8 cellular contexts compared by ENCODE assay signal in the genomic region with DNA sequence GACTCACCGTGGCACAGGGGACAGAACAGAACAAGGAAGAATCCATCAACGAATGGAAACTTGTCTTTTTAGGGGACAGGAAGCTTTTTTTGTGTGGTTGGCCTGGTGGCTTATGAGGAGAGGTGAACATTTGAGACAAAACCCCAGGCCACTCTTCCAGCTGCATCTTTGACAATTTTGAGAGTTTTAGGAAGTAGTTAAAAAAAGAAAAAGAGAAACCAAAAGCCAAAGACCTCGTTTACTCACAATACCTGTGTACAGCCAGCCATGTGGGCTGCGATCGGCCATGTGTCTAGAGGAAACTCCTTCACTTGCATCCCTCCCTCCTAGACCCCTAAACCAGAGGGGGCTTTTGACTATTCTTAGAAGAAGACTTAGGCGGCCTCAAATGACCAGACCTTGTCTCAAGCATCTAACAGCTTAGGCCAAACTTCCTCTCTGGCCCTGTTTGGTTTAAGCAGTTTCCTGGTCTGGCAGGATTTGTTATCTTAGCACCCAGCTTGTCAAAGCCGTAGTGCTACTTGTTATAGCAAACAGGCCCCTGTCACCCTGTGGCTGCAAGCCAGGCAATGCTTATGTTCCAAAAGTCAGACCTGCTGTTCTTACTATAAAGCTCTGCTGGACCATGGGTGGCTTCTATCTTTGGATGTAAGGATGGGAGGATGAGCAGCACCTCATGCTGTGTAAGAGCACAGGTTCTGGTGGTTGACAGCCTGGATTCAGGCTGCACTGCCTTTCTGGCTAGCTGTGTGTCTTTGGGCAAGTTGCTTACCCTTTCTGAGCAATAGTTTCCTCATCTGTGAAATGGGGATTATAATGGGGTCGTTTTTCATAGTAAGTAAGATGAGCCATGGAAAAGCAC. TPM values are rescaled to one million over a fixed set of nuclear protein-coding genes. Genes with fewer than 3 reads are reported as not detected.
A peak's percentile ranks its signal among the peaks of the same experiment; 100 is the strongest.
DNase-seq lines count a peak whose midpoint lies in the region; ATAC-seq and TF ChIP-seq lines count a peak whose summit lies in the region.

No MANE protein-coding gene starts in this region.

- peaks cover 41 to 89% (median 49%) of the 10 kb centered on the region in 7 donors for H3K4me1 Mint-ChIP-seq in naive thymus-derived CD4-positive, alpha-beta T cell

- H3K27ac Mint-ChIP-seq in activated naive CD4-positive, alpha-beta T cell treated with anti-CD3 and anti-CD28 coated beads, Interleukin-2, amount 50 U/mL, for 72 hours, result peak overlapping the region; percentile 98 to 99
- H3K27ac Mint-ChIP-seq in naive thymus-derived CD4-positive, alpha-beta T cell, result peak overlapping the region; percentile 76 to 97 (median 89)

- peak; percentile 39 for ATAC-seq in HG02840 (IDR thresholded peaks at IDR 0.05; ENCODE audit: low FRiP score, unreplicated experiment)
- ATAC-seq in activated naive CD4-positive, alpha-beta T cell treated with anti-CD3 and anti-CD28 coated beads, Interleukin-2, amount 50 U/mL, for 72 hours, result no peak
- ATAC-seq in naive thymus-derived CD4-positive, alpha-beta T cell, result peak; percentile 85

- H3K9me3 ChIP-seq in naive thymus-derived CD4-positive, alpha-beta T cell (ENCODE audit: control insufficient read depth in 2 of 3, low read length in 3 of 3), result no peaks in the 10 kb centered on the region

- H3K4me1 ChIP-seq in naive thymus-derived CD4-positive, alpha-beta T cell (ENCODE audit: control insufficient read depth in 2 of 2, insufficient read depth in 2 of 2, low read length in 2 of 2), result peaks cover 19 to 44% of the 10 kb centered on the region in 2 donors

- H3K4me3 ChIP-seq in naive thymus-derived CD4-positive, alpha-beta T cell (ENCODE audit: low read length), result peak overlapping the region; percentile 11

- no peaks in the 10 kb centered on the region for H3K27me3 ChIP-seq in naive thymus-derived CD4-positive, alpha-beta T cell (ENCODE audit: control insufficient read depth in 2 of 2, insufficient read depth in 2 of 2, low read length in 2 of 2)

- peak overlapping the region; percentile 16 to 86 (median 64) for H3K4me3 Mint-ChIP-seq in naive thymus-derived CD4-positive, alpha-beta T cell

- intact Hi-C loops in naive thymus-derived CD4-positive, alpha-beta T cell (cut with micrococcal nuclease), result loop anchor here (1.0 to 10.0 kb wide), 10 partner anchors 7 to 182 kb away; a partner anchor contains a TSS

- TF ChIP-seq CTCF in GM13976 (IDR thresholded peaks at IDR 0.05; ENCODE audit: borderline replicate concordance, control extremely low read depth, extremely low read depth, insufficient read depth, missing control alignments), result no peak

- peaks cover 6 to 35% of the 10 kb centered on the region in 2 donors for H3K36me3 Mint-ChIP-seq in activated naive CD4-positive, alpha-beta T cell treated with anti-CD3 and anti-CD28 coated beads, Interleukin-2, amount 50 U/mL, for 72 hours
- H3K36me3 Mint-ChIP-seq in naive thymus-derived CD4-positive, alpha-beta T cell, result peaks cover 0 to 14% (median 0%) of the 10 kb centered on the region in 5 donors

- POLR2A ChIA-PET in naive thymus-derived CD4-positive, alpha-beta T cell (lab: Charles Lee), result interaction anchor here (0.5 to 1.1 kb wide), 3 partner anchors 14 to 19 kb away, joined by 3 read pairs; a partner anchor contains a TSS

- H3K27ac ChIP-seq in naive thymus-derived CD4-positive, alpha-beta T cell (ENCODE audit: low read depth, low read length), result peak overlapping the region; percentile 43

- H3K36me3 ChIP-seq in naive thymus-derived CD4-positive, alpha-beta T cell (ENCODE audit: control insufficient read depth in 2 of 3, insufficient read depth in 3 of 3, low read length in 3 of 3), result no peaks in the 10 kb centered on the region

- H3K9me3 Mint-ChIP-seq in activated naive CD4-positive, alpha-beta T cell treated with anti-CD3 and anti-CD28 coated beads, Interleukin-2, amount 50 U/mL, for 72 hours, result no peaks in the 10 kb centered on the region
- H3K9me3 Mint-ChIP-seq in naive thymus-derived CD4-positive, alpha-beta T cell, result no peaks in the 10 kb centered on the region

- no peaks in the 10 kb centered on the region for H3K27me3 Mint-ChIP-seq in naive thymus-derived CD4-positive, alpha-beta T cell

- CTCF ChIA-PET in naive thymus-derived CD4-positive, alpha-beta T cell (lab: Charles Lee), result interaction anchor here (1.1 kb wide), 1 partner anchor 19 kb away, joined by 4 read pairs; no protein-coding TSS in a partner anchor

- DNase-seq in GM13976 (ENCODE audit: low spot score) (peak; percentile 60), SIG-M5 (lab: John Stamatoyannopoulos, UW) (peak; percentile 66), glomerular visceral epithelial cell (ENCODE audit: extremely low spot score) (no peak), amniotic stem cell (lab: John Stamatoyannopoulos, UW) (no peak), HuH-7 (ENCODE audit: low spot score) (no peak)
- peak; percentile 76 to 88 for DNase-seq in activated naive CD4-positive, alpha-beta T cell treated with anti-CD3 and anti-CD28 coated beads, Interleukin-2, amount 50 U/mL, for 72 hours (ENCODE audit: low spot score in 2 of 2)
- peak in 6 of 9 donors; percentile 12 to 76 (median 18) for DNase-seq in naive thymus-derived CD4-positive, alpha-beta T cell

- in situ Hi-C loops in GM13976 (cut with MboI; ENCODE audit: low sequenced_read_pairs, unreplicated experiment), result loop anchor here (25.0 kb wide), 2 partner anchors 187 to 588 kb away; a partner anchor contains a TSS

RNA-seq across cellular contexts. Expression of a gene that starts 17.7 kb away (rescaled TPM):
- total RNA-seq in activated naive CD4-positive, alpha-beta T cell treated with anti-CD3 and anti-CD28 coated beads, Interleukin-2, amount 50 U/mL, for 72 hours, result 100 to 1,000 TPM; 132 to 194 TPM
- 10 to 100 TPM; 22.5 to 96.4 (median 27.8) TPM for total RNA-seq in naive thymus-derived CD4-positive, alpha-beta T cell
- polyA plus RNA-seq in naive thymus-derived CD4-positive, alpha-beta T cell, result 1 to 10 TPM in 1 of 2 donors, under 1 TPM in 1; 0.52 to 1.8 TPM

Comparison
In these comparisons a context has a peak if more than half of its experiments do, and no peak if none do; other contexts are left out.
1. DNase-seq: peak in GM13976 (single experiment), SIG-M5 (single experiment), activated naive CD4-positive, alpha-beta T cell treated with anti-CD3 and anti-CD28 coated beads, Interleukin-2, amount 50 U/mL, for 72 hours (2 of 2) and naive thymus-derived CD4-positive, alpha-beta T cell (6 of 9); none in glomerular visceral epithelial cell (single experiment), amniotic stem cell (single experiment) and HuH-7 (single experiment).
2. ATAC-seq: peak in HG02840 (single experiment) and naive thymus-derived CD4-positive, alpha-beta T cell (single experiment); none in activated naive CD4-positive, alpha-beta T cell treated with anti-CD3 and anti-CD28 coated beads, Interleukin-2, amount 50 U/mL, for 72 hours (0 of 2).